Comparison of ENCODE assay signal across 8 cellular contexts in the genomic region with DNA sequence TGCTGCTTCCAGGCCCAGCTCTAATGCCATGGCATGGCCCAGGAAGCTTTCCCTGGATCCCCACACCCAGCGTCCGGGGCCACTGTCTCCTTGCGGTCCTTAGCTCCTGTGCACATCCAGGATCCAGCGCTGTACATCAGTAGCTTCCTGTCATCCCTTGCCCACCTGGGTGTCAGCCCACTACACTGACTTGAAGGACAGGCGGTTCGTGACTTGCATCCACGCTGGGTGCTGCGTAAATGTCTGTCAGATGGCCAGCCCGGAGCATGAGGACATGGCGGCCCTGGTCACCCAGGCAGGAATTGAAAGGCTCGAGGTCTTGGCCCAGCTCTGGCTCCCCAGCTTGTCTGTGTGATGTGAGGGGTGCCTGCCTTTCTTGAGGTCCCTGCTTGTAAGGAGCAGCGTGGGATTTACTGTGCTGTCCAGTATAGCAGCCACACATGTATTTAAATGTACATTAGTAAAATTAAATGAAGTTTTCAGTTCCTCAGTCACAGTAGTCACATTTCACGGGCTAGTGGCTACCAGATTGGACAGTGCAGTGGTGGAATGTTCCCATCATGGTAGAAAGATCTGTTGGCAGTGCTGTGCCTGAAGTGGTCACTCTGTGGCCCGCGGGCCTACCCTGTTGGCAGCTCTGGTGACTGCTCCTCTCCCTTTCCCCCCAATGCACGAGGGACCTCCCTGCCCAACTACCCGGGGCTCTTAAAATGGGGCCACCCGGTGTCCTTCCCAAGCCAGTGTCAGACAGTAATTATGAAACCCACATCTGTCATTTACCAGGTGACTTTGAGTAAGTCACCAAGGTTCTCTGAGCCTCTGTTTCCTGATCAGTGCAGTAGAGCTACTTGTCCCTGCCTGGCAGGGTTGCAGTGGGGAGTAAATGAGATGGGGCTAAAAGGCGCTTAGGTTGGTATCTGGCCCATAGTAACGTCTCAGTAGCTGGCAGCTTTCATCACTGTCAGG.
DNase-seq lines count a peak whose midpoint lies in the region; ATAC-seq lines count a peak whose summit lies in the region.

No MANE protein-coding gene starts in this region.

- ATAC-seq in HG02981 (IDR thresholded peaks at IDR 0.05; ENCODE audit: unreplicated experiment), result peak; percentile 56
- peak; percentile 72 for ATAC-seq in activated naive CD8-positive, alpha-beta T cell treated with anti-CD3 and anti-CD28 coated beads, Interleukin-2, amount 10 ng/mL, durations not matched to agents 7 days and 5 days (ENCODE audit: low read depth)
- peak; percentile 80 for ATAC-seq in stimulated activated naive CD8-positive, alpha-beta T cell treated with anti-CD3 and anti-CD28 coated beads, Interleukin-15, amount 100 ng/mL, for 72 hours

- H3K9me3 Mint-ChIP-seq in activated T-cell treated with anti-CD3 and anti-CD28 coated beads, Interleukin-2, amount 50 U/mL, for 24 hours, result no peaks in the 10 kb centered on the region
- H3K9me3 Mint-ChIP-seq in activated naive CD8-positive, alpha-beta T cell treated with anti-CD3 and anti-CD28 coated beads, Interleukin-2, amount 10 ng/mL, durations not matched to agents 7 days and 5 days, result no peaks in the 10 kb centered on the region
- no peaks in the 10 kb centered on the region for H3K9me3 Mint-ChIP-seq in stimulated activated naive CD8-positive, alpha-beta T cell treated with anti-CD3 and anti-CD28 coated beads, Interleukin-15, amount 100 ng/mL, for 72 hours

- H3K4me1 Mint-ChIP-seq in activated T-cell treated with anti-CD3 and anti-CD28 coated beads, Interleukin-2, amount 50 U/mL, for 24 hours (ENCODE audit: low read depth), result peaks cover 66% of the 10 kb centered on the region
- H3K4me1 Mint-ChIP-seq in activated naive CD8-positive, alpha-beta T cell treated with anti-CD3 and anti-CD28 coated beads, Interleukin-2, amount 10 ng/mL, durations not matched to agents 7 days and 5 days, result peaks cover 56% of the 10 kb centered on the region
- peaks cover 82% of the 10 kb centered on the region for H3K4me1 Mint-ChIP-seq in stimulated activated naive CD8-positive, alpha-beta T cell treated with anti-CD3 and anti-CD28 coated beads, Interleukin-15, amount 100 ng/mL, for 72 hours

- no peak for DNase-seq in activated T-cell treated with anti-CD3 and anti-CD28 coated beads, Interleukin-2, amount 50 U/mL, for 24 hours
- DNase-seq in activated T-cell treated with anti-CD3 and anti-CD28 coated beads for 4 hours, result no peak
- DNase-seq in activated naive CD8-positive, alpha-beta T cell treated with anti-CD3 and anti-CD28 coated beads, Interleukin-2, amount 10 ng/mL, durations not matched to agents 7 days and 5 days, result no peak
- DNase-seq in stimulated activated naive CD8-positive, alpha-beta T cell treated with anti-CD3 and anti-CD28 coated beads, Interleukin-15, amount 100 ng/mL, for 72 hours, result peak in 1 of 2 donors; percentile 30
- no peak for DNase-seq in DMS114 treated with DMSO at 0.1 percent for 48 hours (lab: John Stamatoyannopoulos, UW; ENCODE audit: unreplicated experiment)
- DNase-seq in mucosa of gallbladder (ENCODE audit: low spot score), result no peak
- DNase-seq in kidney glomerular epithelial cell (lab: John Stamatoyannopoulos, UW), result no peak

- H3K27ac Mint-ChIP-seq in activated T-cell treated with anti-CD3 and anti-CD28 coated beads, Interleukin-2, amount 50 U/mL, for 24 hours, result peak overlapping the region; percentile 88
- H3K27ac Mint-ChIP-seq in activated naive CD8-positive, alpha-beta T cell treated with anti-CD3 and anti-CD28 coated beads, Interleukin-2, amount 10 ng/mL, durations not matched to agents 7 days and 5 days, result peak overlapping the region; percentile 86
- H3K27ac Mint-ChIP-seq in stimulated activated naive CD8-positive, alpha-beta T cell treated with anti-CD3 and anti-CD28 coated beads, Interleukin-15, amount 100 ng/mL, for 72 hours, result peak overlapping the region; percentile 28 to 92

- peak overlapping the region; percentile 36 for H3K4me3 Mint-ChIP-seq in activated T-cell treated with anti-CD3 and anti-CD28 coated beads, Interleukin-2, amount 50 U/mL, for 24 hours
- H3K4me3 Mint-ChIP-seq in activated naive CD8-positive, alpha-beta T cell treated with anti-CD3 and anti-CD28 coated beads, Interleukin-2, amount 10 ng/mL, durations not matched to agents 7 days and 5 days, result peak overlapping the region; percentile 67
- H3K4me3 Mint-ChIP-seq in stimulated activated naive CD8-positive, alpha-beta T cell treated with anti-CD3 and anti-CD28 coated beads, Interleukin-15, amount 100 ng/mL, for 72 hours, result peak overlapping the region; percentile 51 to 70

- POLR2A ChIA-PET in activated naive CD8-positive, alpha-beta T cell treated with anti-CD3 and anti-CD28 coated beads, Interleukin-2, amount 10 ng/mL, durations not matched to agents 7 days and 5 days (lab: Charles Lee), result interaction anchor here (0.6 to 1.4 kb wide), 4 partner anchors 35 to 69 kb away, joined by 3 to 4 read pairs (median 3); no protein-coding TSS in a partner anchor

- H3K27me3 Mint-ChIP-seq in activated T-cell treated with anti-CD3 and anti-CD28 coated beads, Interleukin-2, amount 50 U/mL, for 24 hours, result no peaks in the 10 kb centered on the region
- H3K27me3 Mint-ChIP-seq in activated naive CD8-positive, alpha-beta T cell treated with anti-CD3 and anti-CD28 coated beads, Interleukin-2, amount 10 ng/mL, durations not matched to agents 7 days and 5 days, result no peaks in the 10 kb centered on the region
- H3K27me3 Mint-ChIP-seq in stimulated activated naive CD8-positive, alpha-beta T cell treated with anti-CD3 and anti-CD28 coated beads, Interleukin-15, amount 100 ng/mL, for 72 hours, result no peaks in the 10 kb centered on the region

- H3K36me3 Mint-ChIP-seq in activated T-cell treated with anti-CD3 and anti-CD28 coated beads, Interleukin-2, amount 50 U/mL, for 24 hours (ENCODE audit: low read depth), result no peaks in the 10 kb centered on the region
- peaks cover 3% of the 10 kb centered on the region for H3K36me3 Mint-ChIP-seq in activated naive CD8-positive, alpha-beta T cell treated with anti-CD3 and anti-CD28 coated beads, Interleukin-2, amount 10 ng/mL, durations not matched to agents 7 days and 5 days
